In genomic region chr6:71349395-71349794, GRCh38 we compare ENCODE assay signal across 8 cellular contexts.
A peak's percentile ranks its signal among the peaks of the same experiment; 100 is the strongest.
DNase-seq lines count a peak whose midpoint lies in the region; TF ChIP-seq lines count a peak whose summit lies in the region.

No MANE protein-coding gene starts in this region.

- H3K27ac ChIP-seq in mammary epithelial cell (ENCODE audit: insufficient read depth, low read depth, low read length): no peak overlapping the region

- no peaks in the 10 kb centered on the region for H3K36me3 Mint-ChIP-seq in activated CD4-positive, alpha-beta memory T cell treated with anti-CD3 and anti-CD28 coated beads for 36 hours

- no peaks in the 10 kb centered on the region for H4K20me1 ChIP-seq in mammary epithelial cell (ENCODE audit: insufficient read depth, low read length)

- CTCF ChIA-PET in mammary epithelial cell (lab: Charles Lee; ENCODE audit: low non-redundant PET): interaction anchor here (0.6 kb wide), 1 partner anchor 1039 kb away, joined by 6 read pairs; no protein-coding TSS in a partner anchor
- CTCF ChIA-PET in activated CD4-positive, alpha-beta memory T cell treated with anti-CD3 and anti-CD28 coated beads for 36 hours (lab: Charles Lee): interaction anchor here (1.8 kb wide), 1 partner anchor 62 kb away, joined by 6 read pairs; no protein-coding TSS in a partner anchor

- no peaks in the 10 kb centered on the region for H3K36me3 ChIP-seq in mammary epithelial cell (ENCODE audit: insufficient read depth, low read length)

- H3K4me1 Mint-ChIP-seq in activated CD4-positive, alpha-beta memory T cell treated with anti-CD3 and anti-CD28 coated beads for 36 hours (ENCODE audit: low read depth): peaks cover 4% of the 10 kb centered on the region

- POLR2A ChIA-PET in activated CD4-positive, alpha-beta memory T cell treated with anti-CD3 and anti-CD28 coated beads for 36 hours (lab: Charles Lee): no interaction called here

- dilution Hi-C loops in mammary epithelial cell (cut with HindIII; ENCODE audit: low sequenced_read_pairs): no loop called here

- no peak overlapping the region for H3K4me2 ChIP-seq in mammary epithelial cell (ENCODE audit: insufficient read depth, low read depth, low read length)

- H3K4me1 ChIP-seq in mammary epithelial cell (ENCODE audit: insufficient read depth, low read length): peaks cover 8% of the 10 kb centered on the region

- H3K9me3 Mint-ChIP-seq in activated CD4-positive, alpha-beta memory T cell treated with anti-CD3 and anti-CD28 coated beads for 36 hours: no peaks in the 10 kb centered on the region

- H3K4me3 ChIP-seq in mammary epithelial cell (replicated peaks in 1 of 3; ENCODE audit: insufficient read depth in 1 of 3, low read depth in 2 of 3, low read length in 3 of 3): no peak overlapping the region

- H3K79me2 ChIP-seq in mammary epithelial cell (ENCODE audit: insufficient read depth, low read length): no peaks in the 10 kb centered on the region

- in situ Hi-C loops in mammary epithelial cell (cut with MboI; ENCODE audit: low sequenced_read_pairs in 2 of 2): loop anchor here in 1 of 2 donors (10.0 to 25.0 kb wide), 2 partner anchors 165 to 312 kb away; no protein-coding TSS in a partner anchor

- DNase-seq in NCI-H2029 treated with DMSO at 0.1 percent for 48 hours (lab: John Stamatoyannopoulos, UW) (peak; percentile 12), NCI-H2029 (lab: John Stamatoyannopoulos, UW) (no peak), NCI-H2196 (lab: John Stamatoyannopoulos, UW; ENCODE audit: unreplicated experiment) (peak; percentile 24), mammary epithelial cell (no peak), midbrain (lab: John Stamatoyannopoulos, UW) (peak; percentile 58), hepatic stellate cell (ENCODE audit: low spot score) (no peak), globus pallidus (ENCODE audit: low spot score) (no peak)
- no peak for DNase-seq in activated CD4-positive, alpha-beta memory T cell treated with anti-CD3 and anti-CD28 coated beads for 36 hours

- H3K4me3 Mint-ChIP-seq in activated CD4-positive, alpha-beta memory T cell treated with anti-CD3 and anti-CD28 coated beads for 36 hours: no peak overlapping the region

- TF ChIP-seq CTCF in mammary epithelial cell (conservative IDR thresholded peaks at IDR 0.05 in 1 of 2, IDR thresholded peaks at IDR 0.05 in 1 of 2; ENCODE audit: extremely low read depth in 1 of 2, insufficient read depth in 1 of 2, low read depth in 1 of 2, low read length in 2 of 2): peak; percentile 49 to 68

- H3K27me3 Mint-ChIP-seq in activated CD4-positive, alpha-beta memory T cell treated with anti-CD3 and anti-CD28 coated beads for 36 hours: peaks cover 4% of the 10 kb centered on the region

- no TSS peak for BruUV-seq in mammary epithelial cell (replicated peaks; lab: Mats Ljungman, UMichigan)

- no peaks in the 10 kb centered on the region for H3K27me3 ChIP-seq in mammary epithelial cell (ENCODE audit: insufficient read depth, low read length)

- no peak overlapping the region for H3K27ac Mint-ChIP-seq in activated CD4-positive, alpha-beta memory T cell treated with anti-CD3 and anti-CD28 coated beads for 36 hours

- H2AFZ ChIP-seq in mammary epithelial cell (ENCODE audit: low read depth, low read length): no peak overlapping the region

- H3K9me3 ChIP-seq in mammary epithelial cell (replicated peaks; ENCODE audit: insufficient read depth, low read length): no peaks in the 10 kb centered on the region

- WGBS in mammary epithelial cell (ENCODE audit: low coverage, missing lambda C conversion rate): 32% methylated on average over 3 of the region's 3 CpGs

- H3K9ac ChIP-seq in mammary epithelial cell (ENCODE audit: insufficient read depth, low read length): no peak overlapping the region

- intact Hi-C loops in mammary epithelial cell (cut with micrococcal nuclease): loop anchor here (1.0 to 5.0 kb wide), 3 partner anchors 60 to 337 kb away; no protein-coding TSS in a partner anchor
- intact Hi-C loops in activated CD4-positive, alpha-beta memory T cell treated with anti-CD3 and anti-CD28 coated beads for 36 hours (cut with micrococcal nuclease): loop anchor here (1.0 to 5.0 kb wide), 2 partner anchors 62 to 159 kb away; partner anchors contain the start of gene OGFRL1

Comparison
In these comparisons a context has a peak if more than half of its experiments do, and no peak if none do; other contexts are left out.
1. DNase-seq: peak in NCI-H2029 treated with DMSO at 0.1 percent for 48 hours (single experiment), NCI-H2196 (single experiment) and midbrain (single experiment); none in NCI-H2029 (single experiment), mammary epithelial cell (single experiment), activated CD4-positive, alpha-beta memory T cell treated with anti-CD3 and anti-CD28 coated beads for 36 hours (single experiment), hepatic stellate cell (single experiment) and globus pallidus (single experiment).